ENCODE assay signal across 18 cellular contexts in genomic region chr22:37499006-37499707, GRCh38. TPM values are rescaled to one million over a fixed set of nuclear protein-coding genes. Genes with fewer than 3 reads are reported as not detected.
DNase-seq lines count a peak whose midpoint lies in the region; ATAC-seq and TF ChIP-seq lines count a peak whose summit lies in the region.
"Had no signal": no experiment of that assay in that cellular context is flagged by ENCODE, and none has a peak within 500 bp of the region (broad histone marks: within the 10 kb centered on the region; RNA-seq: fewer than 3 reads in every experiment).

No MANE protein-coding gene starts in this region.

- DNase-seq in heart left ventricle (no peak), left cardiac atrium (no peak), astrocyte of the spinal cord (ENCODE audit: low read depth, low spot score) (peak; percentile 49), mesenchymal stem cell (peak; percentile 31), type B pancreatic cell (ENCODE audit: extremely low spot score, unreplicated experiment) (no peak), NCI-H2171 treated with DMSO at 0.1 percent for 48 hours (lab: John Stamatoyannopoulos, UW) (no peak)
- no peak for DNase-seq in stimulated activated CD4-positive, alpha-beta T cell treated with anti-CD3 and anti-CD28 coated beads, Interleukin-4, amount 100 ng/mL, for 1 hour
- DNase-seq: brain microvascular endothelial cell, left ventricle myocardium superior, NCI-H187 treated with DMSO at 0.1 percent for 48 hours, SIG-M5 had no signal

- no peak overlapping the region for H3K23ac ChIP-seq in mesenchymal stem cell (ENCODE audit: low read length in 2 of 2)

- peaks cover 38% of the 10 kb centered on the region for H3K4me1 Mint-ChIP-seq in type B pancreatic cell (ENCODE audit: unreplicated experiment)

- H3K27ac ChIP-seq in heart left ventricle (peak overlapping the region in 9 of 12 donors; percentile 38 to 93 (median 85)), mesenchymal stem cell (ENCODE audit: low read length, poor library complexity, severe bottlenecking) (peak overlapping the region; percentile 97)
- H3K27ac ChIP-seq: brain microvascular endothelial cell, gastroesophageal sphincter, pancreas, skin epidermis had no signal

- no peak overlapping the region for H4K8ac ChIP-seq in mesenchymal stem cell (ENCODE audit: low read length)

- no peak overlapping the region for H2BK12ac ChIP-seq in mesenchymal stem cell (ENCODE audit: low read length in 2 of 2)

- H3K4me2 ChIP-seq in mesenchymal stem cell (ENCODE audit: low read length, poor library complexity, severe bottlenecking) = no peak overlapping the region

- H3K36me3 Mint-ChIP-seq in type B pancreatic cell = no peaks in the 10 kb centered on the region
- H3K36me3 Mint-ChIP-seq: activated naive CD4-positive, alpha-beta T cell treated with anti-CD3 and anti-CD28 coated beads, Interleukin-2, amount 50 U/mL, for 24 hours had no signal

- no peak for TF ChIP-seq CTCF in heart left ventricle (IDR thresholded peaks at IDR 0.05)
- no peak for TF ChIP-seq CTCF in astrocyte of the spinal cord (IDR thresholded peaks at IDR 0.05; ENCODE audit: low read depth, low read length)
- TF ChIP-seq CTCF in type B pancreatic cell (conservative IDR thresholded peaks at IDR 0.05) = no peak

- peak overlapping the region; percentile 68 for H2BK5ac ChIP-seq in mesenchymal stem cell (ENCODE audit: low read depth, low read length, poor library complexity, severe bottlenecking)

- H3K9me3 Mint-ChIP-seq in type B pancreatic cell = no peaks in the 10 kb centered on the region
- H3K9me3 Mint-ChIP-seq: activated B cell treated with CpG ODN at 0.5 μM for 24 hours; activated CD8-positive, alpha-beta T cell treated with anti-CD3 and anti-CD28 coated beads for 36 hours; activated naive CD4-positive, alpha-beta T cell treated with anti-CD3 and anti-CD28 coated beads, Interleukin-2, amount 50 U/mL, for 24 hours had no signal

- intact Hi-C loops in heart left ventricle (cut with DNase I) (no loop called here), left cardiac atrium (cut with DNase I) (no loop called here)

- no peak overlapping the region for H3K4me3 Mint-ChIP-seq in type B pancreatic cell
- H3K4me3 Mint-ChIP-seq: activated B cell treated with CpG ODN at 0.5 μM for 24 hours; activated CD8-positive, alpha-beta T cell treated with anti-CD3 and anti-CD28 coated beads for 36 hours; activated naive CD4-positive, alpha-beta T cell treated with anti-CD3 and anti-CD28 coated beads, Interleukin-2, amount 50 U/mL, for 24 hours had no signal

- H3K4ac ChIP-seq in mesenchymal stem cell (ENCODE audit: low read depth in 1 of 2, low read length in 2 of 2) = no peak overlapping the region

- peak overlapping the region; percentile 19 for H4K91ac ChIP-seq in mesenchymal stem cell (ENCODE audit: low read length)

- H3K4me3 ChIP-seq in heart left ventricle (no peak overlapping the region), astrocyte of the spinal cord (ENCODE audit: low read depth, low read length) (no peak overlapping the region), mesenchymal stem cell (ENCODE audit: insufficient read depth in 1 of 2, low read depth in 1 of 2, low read length in 2 of 2) (no peak overlapping the region)
- H3K4me3 ChIP-seq: gastroesophageal sphincter, pancreas, skin epidermis had no signal

- H2BK120ac ChIP-seq in mesenchymal stem cell (ENCODE audit: low read depth, low read length) = no peak overlapping the region

- ATAC-seq in heart left ventricle (no peak), left cardiac atrium (no peak), HG03097 (IDR thresholded peaks at IDR 0.05; ENCODE audit: low FRiP score, unreplicated experiment) (no peak)
- ATAC-seq: gastroesophageal sphincter, left ventricle myocardium superior had no signal

- 71 to 77% (median 74%) methylated on average over 13 of the region's 13 CpGs for WGBS in heart left ventricle, 4 donors
- WGBS in mesenchymal stem cell = 79% methylated on average over 13 of the region's 13 CpGs

- H3K36me3 ChIP-seq in heart left ventricle (peaks cover 0 to 49% (median 5%) of the 10 kb centered on the region in 9 donors), mesenchymal stem cell (ENCODE audit: control insufficient read depth in 1 of 2, insufficient read depth in 2 of 2, low read depth in 1 of 2, low read length in 2 of 2) (peaks cover 68 to 69% of the 10 kb centered on the region in 2 experiments)
- H3K36me3 ChIP-seq: pancreas had no signal

- H3K9ac ChIP-seq in mesenchymal stem cell (ENCODE audit: low read length) = no peak overlapping the region

- H3K9me3 ChIP-seq in heart left ventricle (no peaks in the 10 kb centered on the region), mesenchymal stem cell (ENCODE audit: control insufficient read depth, low read length) (no peaks in the 10 kb centered on the region)
- H3K9me3 ChIP-seq: gastroesophageal sphincter, pancreas had no signal

- H2AK5ac ChIP-seq in mesenchymal stem cell (ENCODE audit: low read length, severe bottlenecking) = peak overlapping the region; percentile 96

- H3K18ac ChIP-seq in mesenchymal stem cell (ENCODE audit: low read depth in 1 of 2, low read length in 2 of 2) = peak overlapping the region in 1 of 2 experiments; percentile 7

- no peaks in the 10 kb centered on the region for H3K27me3 Mint-ChIP-seq in type B pancreatic cell
- H3K27me3 Mint-ChIP-seq: activated CD8-positive, alpha-beta T cell treated with anti-CD3 and anti-CD28 coated beads for 36 hours; activated naive CD4-positive, alpha-beta T cell treated with anti-CD3 and anti-CD28 coated beads, Interleukin-2, amount 50 U/mL, for 24 hours had no signal

- no peak for TF ChIP-seq POLR2A in heart left ventricle (IDR thresholded peaks at IDR 0.05)

- peaks cover 0 to 5% (median 0%) of the 10 kb centered on the region in 9 donors for H3K27me3 ChIP-seq in heart left ventricle
- no peaks in the 10 kb centered on the region for H3K27me3 ChIP-seq in mesenchymal stem cell (ENCODE audit: control insufficient read depth in 1 of 2, insufficient read depth in 1 of 2, low read length in 2 of 2)
- H3K27me3 ChIP-seq: brain microvascular endothelial cell, pancreas had no signal

- H2AFZ ChIP-seq in mesenchymal stem cell (ENCODE audit: low read depth, low read length) = no peak overlapping the region

- H3K14ac ChIP-seq in mesenchymal stem cell (ENCODE audit: low read length in 2 of 2) = peak overlapping the region in 1 of 2 experiments; percentile 53

- H2BK15ac ChIP-seq in mesenchymal stem cell (ENCODE audit: low read depth, poor library complexity, severe bottlenecking) = no peak overlapping the region

- peak overlapping the region; percentile 58 for H3K27ac Mint-ChIP-seq in type B pancreatic cell
- H3K27ac Mint-ChIP-seq: activated B cell treated with CpG ODN at 0.5 μM for 24 hours; activated CD8-positive, alpha-beta T cell treated with anti-CD3 and anti-CD28 coated beads for 36 hours; activated naive CD4-positive, alpha-beta T cell treated with anti-CD3 and anti-CD28 coated beads, Interleukin-2, amount 50 U/mL, for 24 hours had no signal

- H3K4me1 ChIP-seq in heart left ventricle (peaks cover 0 to 68% (median 44%) of the 10 kb centered on the region in 12 donors), mesenchymal stem cell (ENCODE audit: control insufficient read depth, insufficient read depth, low read depth, low read length) (peaks cover 83% of the 10 kb centered on the region)

- in situ Hi-C loops in astrocyte of the spinal cord (cut with HindIII; ENCODE audit: low sequenced_read_pairs) = no loop called here

- H3K79me1 ChIP-seq in mesenchymal stem cell (replicated peaks; ENCODE audit: low read length, poor library complexity, severe bottlenecking) = peaks cover 12% of the 10 kb centered on the region

RNA-seq across cellular contexts. Expression of gene MFNG, which starts 13.0 kb away (rescaled TPM):
- total RNA-seq in heart left ventricle (10 to 100 TPM in 4 of 9 donors, 1 to 10 TPM in 5; 5.8 to 25.6 (median 9.6) TPM), left cardiac atrium (10 to 100 TPM; 14.1 to 17.4 TPM), type B pancreatic cell (ENCODE audit: low replicate concordance) (0.76 and 0.82 TPM in 2 replicates)
- polyA plus RNA-seq in heart left ventricle = 10 to 100 TPM in 1 of 2 donors, 1 to 10 TPM in 1; 7.1 to 16.3 TPM
- 0.06 TPM for polyA plus RNA-seq in mesenchymal stem cell (2013, experiment 1 of 2)
- 0.04 TPM for polyA plus RNA-seq in mesenchymal stem cell (2013, experiment 2 of 2)

RNA-seq across cellular contexts. Expression of gene CARD10, which starts 20.1 kb away (rescaled TPM):
- 10 to 100 TPM in 3 of 9 donors, 1 to 10 TPM in 6; 5.2 to 12.6 (median 8.1) TPM for total RNA-seq in heart left ventricle
- polyA plus RNA-seq in heart left ventricle = 10 to 100 TPM in 1 of 2 donors, 1 to 10 TPM in 1; 7.8 to 13.9 TPM
- total RNA-seq in left cardiac atrium = 1 to 10 TPM; 7.7 to 9.2 TPM
- polyA plus RNA-seq in mesenchymal stem cell (2013, experiment 1 of 2) = 3.1 TPM
- polyA plus RNA-seq in mesenchymal stem cell (2013, experiment 2 of 2) = 3.2 TPM
- 9.9 and 14.8 TPM in 2 replicates for total RNA-seq in type B pancreatic cell (ENCODE audit: low replicate concordance)
- total RNA-seq: activated B cell treated with CpG ODN at 0.5 μM for 24 hours had no signal

Comparison
In these comparisons a context has a peak if more than half of its experiments do, and no peak if none do; other contexts are left out.
1. DNase-seq: peak in astrocyte of the spinal cord (single experiment) and mesenchymal stem cell (single experiment); none in heart left ventricle (0 of 5), left cardiac atrium (single experiment), type B pancreatic cell (single experiment), stimulated activated CD4-positive, alpha-beta T cell treated with anti-CD3 and anti-CD28 coated beads, Interleukin-4, amount 100 ng/mL, for 1 hour (single experiment) and NCI-H2171 treated with DMSO at 0.1 percent for 48 hours (single experiment).